27 cellular contexts compared by ENCODE assay signal in the genomic region with DNA sequence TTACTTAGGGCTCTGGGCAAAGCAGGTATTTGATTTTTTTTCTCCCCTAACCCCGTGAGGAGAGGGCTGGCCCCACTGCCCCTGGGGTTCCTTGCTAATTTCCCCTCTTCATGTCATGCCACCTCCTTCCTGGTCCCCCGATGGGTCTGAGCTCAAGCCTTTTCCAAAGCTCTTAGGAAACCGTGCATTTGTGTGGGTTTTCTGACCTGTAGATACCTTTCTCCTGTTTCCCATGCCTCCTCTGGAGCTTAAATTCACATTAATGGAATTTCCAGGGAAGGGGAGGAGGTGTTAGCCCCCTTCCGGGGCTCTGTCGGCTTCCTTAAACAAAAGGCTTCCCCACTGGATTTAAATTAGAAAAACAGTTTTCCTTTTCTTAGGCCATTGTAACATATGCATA. TPM values are rescaled to one million over a fixed set of nuclear protein-coding genes. Genes with fewer than 3 reads are reported as not detected.
DNase-seq lines count a peak whose midpoint lies in the region; ATAC-seq, FAIRE-seq and TF ChIP-seq lines count a peak whose summit lies in the region.
"Had no signal": no experiment of that assay in that cellular context is flagged by ENCODE, and none has a peak within 500 bp of the region (broad histone marks: within the 10 kb centered on the region; RNA-seq: fewer than 3 reads in every experiment).

No MANE protein-coding gene starts in this region.

- DNase-seq in activated CD4-positive, alpha-beta T cell treated with anti-CD3 and anti-CD28 coated beads for 36 hours = no peak
- DNase-seq in activated CD4-positive, alpha-beta T cell treated with anti-CD3 and anti-CD28 coated beads, Interleukin-2, amount 50 U/mL, for 48 hours = no peak
- DNase-seq in astrocyte (ENCODE audit: low read depth) = no peak
- DNase-seq in stimulated activated effector memory CD8-positive, alpha-beta T cell treated with anti-CD3 and anti-CD28 coated beads, Interleukin-12 subunit alpha, Interleukin-12 subunit beta, amount 100 ng/mL, for 72 hours (ENCODE audit: low spot score in 2 of 2) = no peak
- no peak for DNase-seq in KG1 (lab: John Stamatoyannopoulos, UW)
- no peak for DNase-seq in activated naive CD4-positive, alpha-beta T cell treated with anti-CD3 and anti-CD28 coated beads, Interleukin-2, amount 10 ng/mL, durations not matched to agents 7 days and 5 days
- no peak for DNase-seq in type B pancreatic cell (ENCODE audit: extremely low spot score, unreplicated experiment)
- DNase-seq: activated CD4-positive, alpha-beta T cell treated with anti-CD3 and anti-CD28 coated beads for 48 hours; activated naive CD8-positive, alpha-beta T cell treated with anti-CD3 and anti-CD28 coated beads, Interleukin-2, amount 50 U/mL, for 24 hours; activated T-cell treated with anti-CD3 and anti-CD28 coated beads, Interleukin-2, amount 50 U/mL, for 1 hour; C1 segment of cervical spinal cord; central memory CD4-positive, alpha-beta T cell; foreskin melanocyte; HCEC 1CT; heart right ventricle; IMR-90; islet precursor cell; left lung; nucleus accumbens; RPMI8226; stimulated activated CD4-positive, alpha-beta T cell treated with anti-CD3 and anti-CD28 coated beads, Interleukin-4, amount 100 ng/mL, for 24 hours; T1000; transverse colon had no signal

- H3K36me3 Mint-ChIP-seq in activated CD4-positive, alpha-beta T cell treated with anti-CD3 and anti-CD28 coated beads for 36 hours (ENCODE audit: low read depth) = peaks cover 59% of the 10 kb centered on the region
- H3K36me3 Mint-ChIP-seq in astrocyte (ENCODE audit: low read depth, unreplicated experiment) (peaks cover 41% of the 10 kb centered on the region), type B pancreatic cell (peaks cover 29% of the 10 kb centered on the region)
- H3K36me3 Mint-ChIP-seq in stimulated activated effector memory CD8-positive, alpha-beta T cell treated with anti-CD3 and anti-CD28 coated beads, Interleukin-12 subunit alpha, Interleukin-12 subunit beta, amount 100 ng/mL, for 72 hours = peaks cover 100% of the 10 kb centered on the region
- H3K36me3 Mint-ChIP-seq in activated naive CD4-positive, alpha-beta T cell treated with anti-CD3 and anti-CD28 coated beads, Interleukin-2, amount 10 ng/mL, durations not matched to agents 7 days and 5 days = peaks cover 62% of the 10 kb centered on the region

- peaks cover 44% of the 10 kb centered on the region for H3K79me2 ChIP-seq in astrocyte (ENCODE audit: insufficient read depth, low read length)

- H3K9ac ChIP-seq in astrocyte (ENCODE audit: low read length) = no peak overlapping the region
- peak overlapping the region; percentile 46 for H3K9ac ChIP-seq in iPS-18a (ENCODE audit: low read length)

- H3K4me1 Mint-ChIP-seq in activated CD4-positive, alpha-beta T cell treated with anti-CD3 and anti-CD28 coated beads for 36 hours = no peaks in the 10 kb centered on the region
- H3K4me1 Mint-ChIP-seq in astrocyte (ENCODE audit: low read depth, unreplicated experiment) = peaks cover 17% of the 10 kb centered on the region
- peaks cover 6% of the 10 kb centered on the region for H3K4me1 Mint-ChIP-seq in stimulated activated effector memory CD8-positive, alpha-beta T cell treated with anti-CD3 and anti-CD28 coated beads, Interleukin-12 subunit alpha, Interleukin-12 subunit beta, amount 100 ng/mL, for 72 hours
- peaks cover 6% of the 10 kb centered on the region for H3K4me1 Mint-ChIP-seq in activated naive CD4-positive, alpha-beta T cell treated with anti-CD3 and anti-CD28 coated beads, Interleukin-2, amount 10 ng/mL, durations not matched to agents 7 days and 5 days
- H3K4me1 Mint-ChIP-seq in type B pancreatic cell (ENCODE audit: unreplicated experiment) = peaks cover 4% of the 10 kb centered on the region

- CTCF ChIA-PET in activated CD4-positive, alpha-beta T cell treated with anti-CD3 and anti-CD28 coated beads for 36 hours (lab: Charles Lee) = no interaction called here
- CTCF ChIA-PET in activated naive CD4-positive, alpha-beta T cell treated with anti-CD3 and anti-CD28 coated beads, Interleukin-2, amount 10 ng/mL, durations not matched to agents 7 days and 5 days (lab: Charles Lee) = interaction anchor here (0.8 kb wide), 1 partner anchor 12 kb away, joined by 4 read pairs; a partner anchor contains a TSS

- H3K27me3 ChIP-seq in astrocyte (ENCODE audit: insufficient read depth, low read length) (no peaks in the 10 kb centered on the region), iPS-18a (ENCODE audit: control insufficient read depth, insufficient read depth, low read length) (no peaks in the 10 kb centered on the region)
- H3K27me3 ChIP-seq: heart right ventricle, left lung, SJSA1, transverse colon had no signal

- no peaks in the 10 kb centered on the region for H3K4me1 ChIP-seq in astrocyte (ENCODE audit: insufficient read depth, low read length)
- H3K4me1 ChIP-seq in iPS-18a (ENCODE audit: control insufficient read depth, low read depth, low read length) = peaks cover 37% of the 10 kb centered on the region
- H3K4me1 ChIP-seq: left lung, SJSA1, transverse colon had no signal

- H3K9me3 Mint-ChIP-seq in activated CD4-positive, alpha-beta T cell treated with anti-CD3 and anti-CD28 coated beads for 36 hours (ENCODE audit: low read depth) = no peaks in the 10 kb centered on the region
- H3K9me3 Mint-ChIP-seq in astrocyte (ENCODE audit: unreplicated experiment) (no peaks in the 10 kb centered on the region), type B pancreatic cell (no peaks in the 10 kb centered on the region)
- H3K9me3 Mint-ChIP-seq in stimulated activated effector memory CD8-positive, alpha-beta T cell treated with anti-CD3 and anti-CD28 coated beads, Interleukin-12 subunit alpha, Interleukin-12 subunit beta, amount 100 ng/mL, for 72 hours = no peaks in the 10 kb centered on the region
- no peaks in the 10 kb centered on the region for H3K9me3 Mint-ChIP-seq in activated naive CD4-positive, alpha-beta T cell treated with anti-CD3 and anti-CD28 coated beads, Interleukin-2, amount 10 ng/mL, durations not matched to agents 7 days and 5 days
- H3K9me3 Mint-ChIP-seq: activated naive CD8-positive, alpha-beta T cell treated with anti-CD3 and anti-CD28 coated beads, Interleukin-2, amount 50 U/mL, for 24 hours had no signal

- FAIRE-seq in astrocyte (lab: Jason Lieb, UNC) = no peak

- no peak overlapping the region for H2AFZ ChIP-seq in astrocyte (ENCODE audit: low read depth, low read length)

- no peak overlapping the region for H3K4me3 Mint-ChIP-seq in activated CD4-positive, alpha-beta T cell treated with anti-CD3 and anti-CD28 coated beads for 36 hours
- H3K4me3 Mint-ChIP-seq in astrocyte (ENCODE audit: unreplicated experiment) (no peak overlapping the region), type B pancreatic cell (no peak overlapping the region)
- no peak overlapping the region for H3K4me3 Mint-ChIP-seq in stimulated activated effector memory CD8-positive, alpha-beta T cell treated with anti-CD3 and anti-CD28 coated beads, Interleukin-12 subunit alpha, Interleukin-12 subunit beta, amount 100 ng/mL, for 72 hours
- no peak overlapping the region for H3K4me3 Mint-ChIP-seq in activated naive CD4-positive, alpha-beta T cell treated with anti-CD3 and anti-CD28 coated beads, Interleukin-2, amount 10 ng/mL, durations not matched to agents 7 days and 5 days
- H3K4me3 Mint-ChIP-seq: activated naive CD8-positive, alpha-beta T cell treated with anti-CD3 and anti-CD28 coated beads, Interleukin-2, amount 50 U/mL, for 24 hours had no signal

- no peak overlapping the region for H3K27ac ChIP-seq in astrocyte (ENCODE audit: low read depth, low read length)
- peak overlapping the region; percentile 70 for H3K27ac ChIP-seq in iPS-18a (ENCODE audit: low read length)
- H3K27ac ChIP-seq: 22Rv1, heart right ventricle, left lung, SJSA1, transverse colon, VCaP had no signal

- H3K27me3 Mint-ChIP-seq in activated CD4-positive, alpha-beta T cell treated with anti-CD3 and anti-CD28 coated beads for 36 hours = no peaks in the 10 kb centered on the region
- H3K27me3 Mint-ChIP-seq in astrocyte (ENCODE audit: low read depth, unreplicated experiment) = no peaks in the 10 kb centered on the region
- no peaks in the 10 kb centered on the region for H3K27me3 Mint-ChIP-seq in activated naive CD4-positive, alpha-beta T cell treated with anti-CD3 and anti-CD28 coated beads, Interleukin-2, amount 10 ng/mL, durations not matched to agents 7 days and 5 days
- H3K27me3 Mint-ChIP-seq in type B pancreatic cell = no peaks in the 10 kb centered on the region
- H3K27me3 Mint-ChIP-seq: activated naive CD8-positive, alpha-beta T cell treated with anti-CD3 and anti-CD28 coated beads, Interleukin-2, amount 50 U/mL, for 24 hours had no signal

- TF ChIP-seq CTCF in astrocyte (IDR thresholded peaks at IDR 0.05; ENCODE audit: insufficient read depth, low read depth, low read length) = no peak
- TF ChIP-seq CTCF in type B pancreatic cell (conservative IDR thresholded peaks at IDR 0.05) = no peak

- POLR2A ChIA-PET in activated CD4-positive, alpha-beta T cell treated with anti-CD3 and anti-CD28 coated beads for 36 hours (lab: Charles Lee) = no interaction called here

- H3K4me2 ChIP-seq in astrocyte (ENCODE audit: low read length) = no peak overlapping the region

- H3K36me3 ChIP-seq in astrocyte (ENCODE audit: insufficient read depth, low read length) = peaks cover 57% of the 10 kb centered on the region
- peaks cover 67% of the 10 kb centered on the region for H3K36me3 ChIP-seq in iPS-18a (ENCODE audit: control insufficient read depth, low read depth, low read length)

- ATAC-seq in activated CD4-positive, alpha-beta T cell treated with anti-CD3 and anti-CD28 coated beads for 36 hours = no peak
- ATAC-seq in stimulated activated effector memory CD8-positive, alpha-beta T cell treated with anti-CD3 and anti-CD28 coated beads, Interleukin-12 subunit alpha, Interleukin-12 subunit beta, amount 100 ng/mL, for 72 hours = no peak
- ATAC-seq: activated naive CD8-positive, alpha-beta T cell treated with anti-CD3 and anti-CD28 coated beads, Interleukin-2, amount 50 U/mL, for 24 hours; heart right ventricle; left lung had no signal

- peaks cover 27% of the 10 kb centered on the region for H4K20me1 ChIP-seq in astrocyte (ENCODE audit: insufficient read depth, low read length)

- peak overlapping the region; percentile 51 for H3K27ac Mint-ChIP-seq in activated CD4-positive, alpha-beta T cell treated with anti-CD3 and anti-CD28 coated beads for 36 hours
- H3K27ac Mint-ChIP-seq in astrocyte (ENCODE audit: unreplicated experiment) (peak overlapping the region; percentile 16), type B pancreatic cell (no peak overlapping the region)
- H3K27ac Mint-ChIP-seq in stimulated activated effector memory CD8-positive, alpha-beta T cell treated with anti-CD3 and anti-CD28 coated beads, Interleukin-12 subunit alpha, Interleukin-12 subunit beta, amount 100 ng/mL, for 72 hours = peak overlapping the region; percentile 50
- H3K27ac Mint-ChIP-seq in activated naive CD4-positive, alpha-beta T cell treated with anti-CD3 and anti-CD28 coated beads, Interleukin-2, amount 10 ng/mL, durations not matched to agents 7 days and 5 days = no peak overlapping the region

- intact Hi-C loops in activated CD4-positive, alpha-beta T cell treated with anti-CD3 and anti-CD28 coated beads for 36 hours (cut with DNase I, micrococcal nuclease) = no loop called here

- H3K4me3 ChIP-seq in astrocyte (ENCODE audit: insufficient read depth, low read depth, low read length) (no peak overlapping the region), iPS-18a (ENCODE audit: low read length) (no peak overlapping the region)
- H3K4me3 ChIP-seq: heart right ventricle, left lung, SJSA1, transverse colon had no signal

- H3K9me3 ChIP-seq in astrocyte (ENCODE audit: insufficient read depth, low read depth, low read length) = no peaks in the 10 kb centered on the region
- no peaks in the 10 kb centered on the region for H3K9me3 ChIP-seq in iPS-18a (ENCODE audit: control insufficient read depth, low read depth, low read length)
- H3K9me3 ChIP-seq: heart right ventricle, left lung, SJSA1, transverse colon had no signal

RNA-seq across cellular contexts. Expression of a gene that starts 12.6 kb away (rescaled TPM):
- 10 to 100 TPM; 47.9 to 73.1 TPM for total RNA-seq in activated CD4-positive, alpha-beta T cell treated with anti-CD3 and anti-CD28 coated beads for 36 hours
- total RNA-seq in astrocyte = 32.8 and 35.7 TPM in 2 replicates
- 46.3 and 59.3 TPM in 2 replicates for total RNA-seq in type B pancreatic cell (ENCODE audit: low replicate concordance)

Comparison
In these comparisons a context has a peak if more than half of its experiments do, and no peak if none do; other contexts are left out.
1. H3K27ac Mint-ChIP-seq: peak in activated CD4-positive, alpha-beta T cell treated with anti-CD3 and anti-CD28 coated beads for 36 hours (single experiment), astrocyte (single experiment) and stimulated activated effector memory CD8-positive, alpha-beta T cell treated with anti-CD3 and anti-CD28 coated beads, Interleukin-12 subunit alpha, Interleukin-12 subunit beta, amount 100 ng/mL, for 72 hours (single experiment); none in activated naive CD4-positive, alpha-beta T cell treated with anti-CD3 and anti-CD28 coated beads, Interleukin-2, amount 10 ng/mL, durations not matched to agents 7 days and 5 days (single experiment) and type B pancreatic cell (single experiment).